ENCODE assay signal across 8 cellular contexts in genomic region chr3:27680517-27681246, GRCh38. TPM values are rescaled to one million over a fixed set of nuclear protein-coding genes. Genes with fewer than 3 reads are reported as not detected.
DNase-seq lines count a peak whose midpoint lies in the region; TF ChIP-seq lines count a peak whose summit lies in the region.

No MANE protein-coding gene starts in this region.

- H3K27me3 ChIP-seq in NT2/D1 (ENCODE audit: insufficient read depth, insufficient read length) = no peaks in the 10 kb centered on the region
- H3K27me3 ChIP-seq in esophagus squamous epithelium = no peaks in the 10 kb centered on the region
- no peaks in the 10 kb centered on the region for H3K27me3 ChIP-seq in subcutaneous abdominal adipose tissue (ENCODE audit: control insufficient read depth in 5 of 5, insufficient read depth in 4 of 5, low read length in 5 of 5)

- H3K27ac ChIP-seq in esophagus squamous epithelium = peak overlapping the region; percentile 77 to 83 (median 80)
- H3K27ac ChIP-seq in subcutaneous abdominal adipose tissue (ENCODE audit: low read depth, low read length) = peak overlapping the region; percentile 71

- no peak for TF ChIP-seq CTCF in esophagus squamous epithelium (IDR thresholded peaks at IDR 0.05)
- TF ChIP-seq CTCF in GM13976 (IDR thresholded peaks at IDR 0.05; ENCODE audit: borderline replicate concordance, control extremely low read depth, extremely low read depth, insufficient read depth, missing control alignments) = no peak

- no peak overlapping the region for H3K9ac ChIP-seq in NT2/D1 (ENCODE audit: insufficient read length, low read depth)
- peak overlapping the region in 1 of 5 donors; percentile 41 for H3K9ac ChIP-seq in subcutaneous abdominal adipose tissue (ENCODE audit: low read length in 5 of 5)

- no peak for TF ChIP-seq POLR2A in esophagus squamous epithelium (IDR thresholded peaks at IDR 0.05)

- peak overlapping the region; percentile 77 for H3K27ac Mint-ChIP-seq in activated CD4-positive, alpha-beta T cell treated with anti-CD3 and anti-CD28 coated beads, Interleukin-2, amount 10 ng/mL, durations not matched to agents 7 days and 5 days

- no peak overlapping the region for H3K4me3 Mint-ChIP-seq in activated CD4-positive, alpha-beta T cell treated with anti-CD3 and anti-CD28 coated beads, Interleukin-2, amount 10 ng/mL, durations not matched to agents 7 days and 5 days

- in situ Hi-C loops in GM13976 (cut with MboI; ENCODE audit: low sequenced_read_pairs, unreplicated experiment) = loop anchor here (25.0 kb wide), 1 partner anchor 543 kb away; no protein-coding TSS in a partner anchor

- H3K36me3 Mint-ChIP-seq in activated CD4-positive, alpha-beta T cell treated with anti-CD3 and anti-CD28 coated beads, Interleukin-2, amount 10 ng/mL, durations not matched to agents 7 days and 5 days (ENCODE audit: low read depth) = no peaks in the 10 kb centered on the region

- H3K4me1 Mint-ChIP-seq in activated CD4-positive, alpha-beta T cell treated with anti-CD3 and anti-CD28 coated beads, Interleukin-2, amount 10 ng/mL, durations not matched to agents 7 days and 5 days = peaks cover 10% of the 10 kb centered on the region

- H3K27me3 Mint-ChIP-seq in activated CD4-positive, alpha-beta T cell treated with anti-CD3 and anti-CD28 coated beads, Interleukin-2, amount 10 ng/mL, durations not matched to agents 7 days and 5 days = no peaks in the 10 kb centered on the region

- CTCF ChIA-PET in activated CD4-positive, alpha-beta T cell treated with anti-CD3 and anti-CD28 coated beads, Interleukin-2, amount 10 ng/mL, durations not matched to agents 7 days and 5 days (lab: Charles Lee) = interaction anchor here (0.7 to 2.8 kb wide), 13 partner anchors 10 to 640 kb away, joined by 3 to 8 read pairs (median 4); partner anchors contain the start of gene SLC4A7

- no peaks in the 10 kb centered on the region for H3K36me3 ChIP-seq in NT2/D1 (ENCODE audit: insufficient read depth, insufficient read length, low read length)
- no peaks in the 10 kb centered on the region for H3K36me3 ChIP-seq in esophagus squamous epithelium
- no peaks in the 10 kb centered on the region for H3K36me3 ChIP-seq in subcutaneous abdominal adipose tissue (ENCODE audit: control insufficient read depth in 5 of 5, insufficient read depth in 5 of 5, low read length in 5 of 5)

- H3K9me3 ChIP-seq in NT2/D1 (ENCODE audit: insufficient read depth, low read length) (no peaks in the 10 kb centered on the region), esophagus squamous epithelium (no peaks in the 10 kb centered on the region), subcutaneous abdominal adipose tissue (ENCODE audit: control insufficient read depth in 5 of 5, low read length in 5 of 5) (no peaks in the 10 kb centered on the region)

- POLR2A ChIA-PET in activated CD4-positive, alpha-beta T cell treated with anti-CD3 and anti-CD28 coated beads, Interleukin-2, amount 10 ng/mL, durations not matched to agents 7 days and 5 days (lab: Charles Lee) = no interaction called here

- WGBS in esophagus squamous epithelium, 2 donors = 32 to 53% methylated on average over 3 to 5 of the region's 5 CpGs

- intact Hi-C loops in esophagus squamous epithelium (cut with DNase I) = no loop called here

- no peaks in the 10 kb centered on the region for H3K9me3 Mint-ChIP-seq in activated CD4-positive, alpha-beta T cell treated with anti-CD3 and anti-CD28 coated beads, Interleukin-2, amount 10 ng/mL, durations not matched to agents 7 days and 5 days

- H3K4me3 ChIP-seq in NT2/D1 (ENCODE audit: insufficient read length, low read depth) (no peak overlapping the region), esophagus squamous epithelium (no peak overlapping the region), subcutaneous abdominal adipose tissue (ENCODE audit: low read depth in 1 of 5, low read length in 5 of 5) (no peak overlapping the region)

- no peaks in the 10 kb centered on the region for H3K4me1 ChIP-seq in NT2/D1 (ENCODE audit: insufficient read depth, insufficient read length)
- H3K4me1 ChIP-seq in esophagus squamous epithelium = peaks cover 0 to 42% (median 23%) of the 10 kb centered on the region in 3 donors
- peaks cover 4 to 23% (median 19%) of the 10 kb centered on the region in 5 donors for H3K4me1 ChIP-seq in subcutaneous abdominal adipose tissue (ENCODE audit: control insufficient read depth in 5 of 5, insufficient read depth in 5 of 5, low read length in 5 of 5)

- no peak for DNase-seq in activated CD4-positive, alpha-beta T cell treated with anti-CD3 and anti-CD28 coated beads, Interleukin-2, amount 10 ng/mL, durations not matched to agents 7 days and 5 days
- DNase-seq in activated CD4-positive, alpha-beta T cell treated with anti-CD3 and anti-CD28 coated beads for 4 hours = no peak
- DNase-seq in NT2/D1 (ENCODE audit: low read depth, low spot score) (peak; percentile 54), esophagus squamous epithelium (lab: John Stamatoyannopoulos, UW) (no peak), GM13976 (ENCODE audit: low spot score) (no peak), HPDE6-E6E7 (ENCODE audit: extremely low spot score) (no peak)
- no peak for DNase-seq in stimulated activated CD4-positive, alpha-beta T cell treated with anti-CD3 and anti-CD28 coated beads, Interleukin-1b, Interleukin-23, amount 100 ng/mL, for 48 hours

RNA-seq across cellular contexts. Expression of gene EOMES, which starts 41.4 kb away (rescaled TPM):
- total RNA-seq in activated CD4-positive, alpha-beta T cell treated with anti-CD3 and anti-CD28 coated beads, Interleukin-2, amount 10 ng/mL, durations not matched to agents 7 days and 5 days = under 1 TPM; 0.50 to 0.52 TPM
- under 1 TPM in 3 of 4 donors, not detected in 1; 0.18 to 0.23 (median 0.19) TPM for total RNA-seq in esophagus squamous epithelium
